Comparison of ENCODE assay signal across 18 cellular contexts in genomic region chr15:66170042-66170441, GRCh38.
"Had no signal": no experiment of that assay in that cellular context is flagged by ENCODE, and none has a peak within 500 bp of the region (broad histone marks: within the 10 kb centered on the region; RNA-seq: fewer than 3 reads in every experiment).

No MANE protein-coding gene starts in this region.

- ATAC-seq: activated CD8-positive, alpha-beta T cell treated with anti-CD3 and anti-CD28 coated beads for 36 hours; activated T-helper 17 cell treated with anti-CD3 and anti-CD28 coated beads, Interleukin-2, amount 50 U/mL, for 72 hours; lower lobe of right lung; natural killer cell; sciatic nerve; stimulated activated memory B cell treated with anti-CD40 and anti-IgM and Interleukin-4, amounts not matched to agents 10 μg/mL and 1 μg/mL and 100 μg/mL, for 72 hours had no signal

- DNase-seq: activated CD4-positive, alpha-beta T cell treated with anti-CD3 and anti-CD28 coated beads, Interleukin-2, amount 10 ng/mL, durations not matched to agents 24 days and 14 days; activated CD8-positive, alpha-beta T cell treated with anti-CD3 and anti-CD28 coated beads for 36 hours; activated naive CD4-positive, alpha-beta T cell treated with Interleukin-2 at 50 U/mL for 16 hours; activated T-cell treated with anti-CD3 and anti-CD28 coated beads, Interleukin-2, amount 50 U/mL, for 1 hour; anterior cingulate cortex; colonic mucosa; endodermal cell; foreskin fibroblast; hippocampal formation; lower lobe of right lung; natural killer cell; stimulated activated CD4-positive, alpha-beta T cell treated with anti-CD3 and anti-CD28 coated beads, Interleukin-4, amount 100 ng/mL, for 4 hours; T1000; testis; upper lobe of left lung had no signal
